Comparison of ENCODE assay signal across 9 cellular contexts in genomic region chr11:66676279-66676919, GRCh38. TPM values are rescaled to one million over a fixed set of nuclear protein-coding genes. Genes with fewer than 3 reads are reported as not detected.
DNase-seq lines count a peak whose midpoint lies in the region; ATAC-seq lines count a peak whose summit lies in the region.
"Had no signal": no experiment of that assay in that cellular context is flagged by ENCODE, and none has a peak within 500 bp of the region (broad histone marks: within the 10 kb centered on the region; RNA-seq: fewer than 3 reads in every experiment).

No MANE protein-coding gene starts in this region.

- ATAC-seq in HG02678 (IDR thresholded peaks at IDR 0.05; ENCODE audit: unreplicated experiment), result no peak
- no peak for ATAC-seq in HG03135 (IDR thresholded peaks at IDR 0.05; ENCODE audit: unreplicated experiment)
- no peak for ATAC-seq in left lobe of liver

- H3K4me1 ChIP-seq in ACC112 (ENCODE audit: control insufficient read depth, insufficient read depth, low read length, unreplicated experiment) (peaks cover 18% of the 10 kb centered on the region), HUES64 (ENCODE audit: insufficient read depth, low read length) (peaks cover 16% of the 10 kb centered on the region; the same call in 1 of the 2 replicates), adipocyte (ENCODE audit: control insufficient read depth, insufficient read depth, low read length) (peaks cover 25% of the 10 kb centered on the region)

- H3K4me3 ChIP-seq in ACC112 (ENCODE audit: low read depth, low read length) (peak overlapping the region; percentile 96), HUES64 (ENCODE audit: low read length) (peak overlapping the region; percentile 87), adipocyte (ENCODE audit: low read length) (peak overlapping the region; percentile 81)

- 89% methylated on average over 16 of the region's 16 CpGs for WGBS in HUES64

- DNase-seq in adipocyte (ENCODE audit: low read depth) (no peak), mesenteric fat pad (ENCODE audit: low spot score) (peak; percentile 43), NCI-H146 (lab: John Stamatoyannopoulos, UW) (no peak), left lobe of liver (ENCODE audit: low spot score) (no peak)
- DNase-seq: left colon had no signal

- H3K79me2 ChIP-seq in ACC112 (ENCODE audit: control insufficient read depth, insufficient read depth, low read length, unreplicated experiment), result peaks cover 26% of the 10 kb centered on the region

- H3K36me3 ChIP-seq in ACC112 (ENCODE audit: insufficient read depth, low read length) (peaks cover 22% of the 10 kb centered on the region), HUES64 (ENCODE audit: insufficient read depth, low read length) (peaks cover 19% of the 10 kb centered on the region), adipocyte (ENCODE audit: control insufficient read depth, insufficient read depth, low read length, severe bottlenecking) (peaks cover 13% of the 10 kb centered on the region)

- H3K9ac ChIP-seq in HUES64 (ENCODE audit: low read depth, low read length) (no peak overlapping the region), adipocyte (ENCODE audit: low read length) (no peak overlapping the region)

- H3K27me3 ChIP-seq in ACC112 (ENCODE audit: insufficient read depth, low read length) (no peaks in the 10 kb centered on the region), HUES64 (ENCODE audit: insufficient read depth, low read length) (no peaks in the 10 kb centered on the region), adipocyte (replicated peaks; ENCODE audit: control insufficient read depth, insufficient read depth, low read length) (no peaks in the 10 kb centered on the region)

- no peak overlapping the region for H2AFZ ChIP-seq in ACC112 (ENCODE audit: low read length, unreplicated experiment)

- H3K9me3 ChIP-seq in HUES64 (ENCODE audit: insufficient read depth, low read depth, low read length), result no peaks in the 10 kb centered on the region
- H3K9me3 ChIP-seq in adipocyte (ENCODE audit: control insufficient read depth, low read length), result no peaks in the 10 kb centered on the region

- H3K27ac ChIP-seq in ACC112 (ENCODE audit: low read depth, low read length) (no peak overlapping the region), HUES64 (ENCODE audit: low read depth, low read length) (no peak overlapping the region)

RNA-seq across cellular contexts. Expression of gene RBM4B, which starts 1.3 kb away (rescaled TPM):
- polyA plus RNA-seq in HUES64 (2013, experiment 1 of 2), result 29.2 TPM
- polyA plus RNA-seq in HUES64 (2013, experiment 2 of 2), result 29.4 TPM
- total RNA-seq in mesenteric fat pad, result 8.0 TPM
- 8.1 TPM for total RNA-seq in left lobe of liver

RNA-seq across cellular contexts. Expression of gene RBM4, which starts 37.9 kb away (rescaled TPM):
- 170 TPM for polyA plus RNA-seq in HUES64 (2013, experiment 1 of 2)
- 152 TPM for polyA plus RNA-seq in HUES64 (2013, experiment 2 of 2)
- 95.7 TPM for total RNA-seq in mesenteric fat pad
- total RNA-seq in left lobe of liver, result 36.3 TPM

RNA-seq across cellular contexts. Expression of gene SPTBN2, which starts 52.6 kb away (rescaled TPM):
- 26.6 TPM for polyA plus RNA-seq in HUES64 (2013, experiment 1 of 2)
- 23.0 TPM for polyA plus RNA-seq in HUES64 (2013, experiment 2 of 2)
- 8.3 TPM for total RNA-seq in mesenteric fat pad
- 55.1 TPM for total RNA-seq in left lobe of liver

RNA-seq across cellular contexts. Expression of gene RBM14, which starts 60.0 kb away (rescaled TPM):
- polyA plus RNA-seq in HUES64 (2013, experiment 1 of 2), result 59.0 TPM
- 53.1 TPM for polyA plus RNA-seq in HUES64 (2013, experiment 2 of 2)
- 64.0 TPM for total RNA-seq in mesenteric fat pad
- total RNA-seq in left lobe of liver, result 31.5 TPM
